12 cellular contexts compared by ENCODE assay signal in the genomic region with DNA sequence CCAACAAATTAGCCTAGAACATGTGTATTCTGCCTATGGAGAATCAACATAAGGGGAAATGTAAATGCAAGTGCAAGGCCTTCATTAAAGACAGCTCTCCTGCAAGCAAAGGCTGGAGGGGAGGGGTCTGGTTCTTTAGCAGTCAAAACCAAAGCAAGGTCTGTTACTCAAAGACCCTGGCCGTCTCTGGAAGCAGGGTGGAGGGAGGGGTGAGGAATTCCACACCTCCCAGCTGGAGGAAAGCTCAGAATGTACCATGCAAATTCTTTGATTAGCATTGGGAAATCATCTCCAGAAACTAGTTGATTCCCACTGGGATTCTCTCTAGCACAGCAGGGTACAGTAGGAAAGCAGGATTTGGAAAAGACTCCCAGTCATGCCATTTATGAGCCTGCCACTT.
DNase-seq lines count a peak whose midpoint lies in the region; ATAC-seq and TF ChIP-seq lines count a peak whose summit lies in the region.
"Had no signal": no experiment of that assay in that cellular context is flagged by ENCODE, and none has a peak within 500 bp of the region (broad histone marks: within the 10 kb centered on the region; RNA-seq: fewer than 3 reads in every experiment).

No MANE protein-coding gene starts in this region.

- POLR2A ChIA-PET in WTC11 (lab: Charles Lee), result no interaction called here
- POLR2A ChIA-PET in PC-3 (lab: Charles Lee; ENCODE audit: unreplicated experiment), result no interaction called here

- H3K4me1 Mint-ChIP-seq in GM23338, result peaks cover 31% of the 10 kb centered on the region
- peaks cover 38% of the 10 kb centered on the region for H3K4me1 Mint-ChIP-seq in WTC11
- H3K4me1 Mint-ChIP-seq in neural progenitor cell, result peaks cover 12% of the 10 kb centered on the region

- no peak overlapping the region for H3K4me2 ChIP-seq in GM23338
- H3K4me2 ChIP-seq in neural progenitor cell, result no peak overlapping the region
- no peak overlapping the region for H3K4me2 ChIP-seq in PC-3 (ENCODE audit: low read length)

- H3K9me3 ChIP-seq in neural progenitor cell (ENCODE audit: low read depth) (no peaks in the 10 kb centered on the region), PC-3 (ENCODE audit: low read length) (no peaks in the 10 kb centered on the region)
- H3K9me3 ChIP-seq: BLaER1 had no signal

- H3K9ac ChIP-seq in neural progenitor cell (no peak overlapping the region), PC-3 (ENCODE audit: low read length) (no peak overlapping the region)
- H3K9ac ChIP-seq: BLaER1 had no signal

- BruUV-seq in PC-3 (replicated peaks; lab: Mats Ljungman, UMichigan), result no TSS peak

- H3K27me3 ChIP-seq in GM23338 (ENCODE audit: insufficient read depth) (no peaks in the 10 kb centered on the region), neural progenitor cell (no peaks in the 10 kb centered on the region), PC-3 (ENCODE audit: low read length) (peaks cover 3% of the 10 kb centered on the region; the same call in 1 of the 2 replicates)
- H3K27me3 ChIP-seq: BLaER1 had no signal

- H4K20me1 ChIP-seq in GM23338 (replicated peaks; ENCODE audit: insufficient read depth) (no peaks in the 10 kb centered on the region; the same call in 1 of the 2 replicates), neural progenitor cell (ENCODE audit: low read depth) (no peaks in the 10 kb centered on the region), PC-3 (ENCODE audit: low read length) (no peaks in the 10 kb centered on the region)
- H4K20me1 ChIP-seq: BLaER1 had no signal

- H3K79me2 ChIP-seq in GM23338 (replicated peaks; ENCODE audit: insufficient read depth) (no peaks in the 10 kb centered on the region), neural progenitor cell (ENCODE audit: low read depth) (no peaks in the 10 kb centered on the region), PC-3 (ENCODE audit: low read length) (no peaks in the 10 kb centered on the region)

- intact Hi-C loops in PC-3 (cut with micrococcal nuclease), result no loop called here

- peaks cover 13% of the 10 kb centered on the region for H3K27me3 Mint-ChIP-seq in GM23338 (ENCODE audit: insufficient read depth, low read depth, poor library complexity)
- peaks cover 7% of the 10 kb centered on the region for H3K27me3 Mint-ChIP-seq in WTC11 (ENCODE audit: low read depth)
- peaks cover 15% of the 10 kb centered on the region for H3K27me3 Mint-ChIP-seq in neural progenitor cell (ENCODE audit: insufficient read depth, low read depth)

- ATAC-seq in GM23338 (peak; percentile 87), WTC11 (peak; percentile 90), HG02885 (IDR thresholded peaks at IDR 0.05; ENCODE audit: poor library complexity, unreplicated experiment) (no peak), PC-3 (no peak), HG03354 (IDR thresholded peaks at IDR 0.05; ENCODE audit: poor library complexity, severe bottlenecking, unreplicated experiment) (no peak)

- CTCF ChIA-PET in WTC11 (lab: Charles Lee) (interaction anchor here (2.5 kb wide), 1 partner anchor 78 kb away, joined by 8 read pairs; a partner anchor contains a TSS), PC-3 (lab: Charles Lee) (no interaction called here)

- H3K4me1 ChIP-seq in GM23338 (ENCODE audit: insufficient read depth), result peaks cover 8% of the 10 kb centered on the region
- H3K4me1 ChIP-seq in neural progenitor cell, result peaks cover 8% of the 10 kb centered on the region
- no peaks in the 10 kb centered on the region for H3K4me1 ChIP-seq in PC-3 (ENCODE audit: insufficient read depth, low read length)

- H2AFZ ChIP-seq in GM23338 (no peak overlapping the region), neural progenitor cell (replicated peaks) (no peak overlapping the region), PC-3 (ENCODE audit: low read length) (no peak overlapping the region)

- H3K27ac ChIP-seq in GM23338 (ENCODE audit: low read depth) (no peak overlapping the region), neural progenitor cell (no peak overlapping the region), PC-3 (ENCODE audit: low read length) (no peak overlapping the region)
- H3K27ac ChIP-seq: BLaER1 had no signal

- peak; percentile 65 for DNase-seq in GM23338 (ENCODE audit: low spot score)
- DNase-seq in WTC11 (ENCODE audit: low spot score), result peak; percentile 43
- DNase-seq in iPS DF 19.7 (ENCODE audit: low read depth, low spot score), result peak; percentile 35
- DNase-seq in neural progenitor cell (ENCODE audit: low spot score), result no peak
- no peak for DNase-seq in NOMO-1 treated with DMSO at 0.1 percent for 48 hours (lab: John Stamatoyannopoulos, UW; ENCODE audit: unreplicated experiment)
- no peak for DNase-seq in PC-3
- DNase-seq: 8988T, AML-193, DMS53 had no signal

- H3K36me3 ChIP-seq in GM23338 (ENCODE audit: insufficient read depth), result no peaks in the 10 kb centered on the region
- H3K36me3 ChIP-seq in neural progenitor cell, result no peaks in the 10 kb centered on the region
- no peaks in the 10 kb centered on the region for H3K36me3 ChIP-seq in PC-3 (ENCODE audit: low read depth, low read length)
- H3K36me3 ChIP-seq: BLaER1 had no signal

- H3K9me3 Mint-ChIP-seq in GM23338 (no peaks in the 10 kb centered on the region), WTC11 (peaks cover 8% of the 10 kb centered on the region; the same call in 1 of the 2 replicates), neural progenitor cell (no peaks in the 10 kb centered on the region)

- H3K9me2 ChIP-seq in GM23338 (ENCODE audit: insufficient read depth) (peaks cover 24% of the 10 kb centered on the region), PC-3 (replicated peaks; ENCODE audit: low read length) (no peaks in the 10 kb centered on the region)

- H3K4me3 ChIP-seq in GM23338, result no peak overlapping the region
- no peak overlapping the region for H3K4me3 ChIP-seq in neural progenitor cell
- no peak overlapping the region for H3K4me3 ChIP-seq in PC-3 (ENCODE audit: low read length)
- H3K4me3 ChIP-seq: BLaER1 had no signal

- no peak overlapping the region for H3K4me3 Mint-ChIP-seq in GM23338
- 0 out of 2 replicates have a peak overlapping the region, but pooled peaks have one; percentile 8 for H3K4me3 Mint-ChIP-seq in WTC11
- no peak overlapping the region for H3K4me3 Mint-ChIP-seq in neural progenitor cell

- H3K27ac Mint-ChIP-seq in GM23338 (peak overlapping the region; percentile 29; the same call in 1 of the 2 replicates), WTC11 (peak overlapping the region; percentile 79; the same call in 1 of the 2 replicates), neural progenitor cell (peak overlapping the region; percentile 80)

- TF ChIP-seq CTCF in GM23338 (conservative IDR thresholded peaks at IDR 0.05; ENCODE audit: low read depth in 2 of 2) (no peak), WTC11 (IDR thresholded peaks at IDR 0.05) (no peak), neural progenitor cell (IDR thresholded peaks at IDR 0.05) (no peak), PC-3 (conservative IDR thresholded peaks at IDR 0.05; ENCODE audit: low read depth, low read length) (no peak)

- H3F3A ChIP-seq in GM23338 (replicated peaks; ENCODE audit: low read depth) (no peaks in the 10 kb centered on the region), neural progenitor cell (ENCODE audit: low read depth) (no peaks in the 10 kb centered on the region), PC-3 (ENCODE audit: low read length, unreplicated experiment) (no peaks in the 10 kb centered on the region)

- H3K36me3 Mint-ChIP-seq in GM23338 (ENCODE audit: low read depth) (0 out of 3 replicates have a peak, but pooled peaks cover 3% of the 10 kb centered on the region), WTC11 (no peaks in the 10 kb centered on the region; the same call in 1 of the 2 replicates), neural progenitor cell (no peaks in the 10 kb centered on the region)

TF ChIP-seq in WTC11, 78 proteins besides CTCF, POLR2A, EP300 and RAD21:
- TF ChIP-seq ELF4 (CRISPR knock-in tag; IDR thresholded peaks at IDR 0.05; ENCODE audit: low read depth), result no peak
- TF ChIP-seq, protein P1, sequence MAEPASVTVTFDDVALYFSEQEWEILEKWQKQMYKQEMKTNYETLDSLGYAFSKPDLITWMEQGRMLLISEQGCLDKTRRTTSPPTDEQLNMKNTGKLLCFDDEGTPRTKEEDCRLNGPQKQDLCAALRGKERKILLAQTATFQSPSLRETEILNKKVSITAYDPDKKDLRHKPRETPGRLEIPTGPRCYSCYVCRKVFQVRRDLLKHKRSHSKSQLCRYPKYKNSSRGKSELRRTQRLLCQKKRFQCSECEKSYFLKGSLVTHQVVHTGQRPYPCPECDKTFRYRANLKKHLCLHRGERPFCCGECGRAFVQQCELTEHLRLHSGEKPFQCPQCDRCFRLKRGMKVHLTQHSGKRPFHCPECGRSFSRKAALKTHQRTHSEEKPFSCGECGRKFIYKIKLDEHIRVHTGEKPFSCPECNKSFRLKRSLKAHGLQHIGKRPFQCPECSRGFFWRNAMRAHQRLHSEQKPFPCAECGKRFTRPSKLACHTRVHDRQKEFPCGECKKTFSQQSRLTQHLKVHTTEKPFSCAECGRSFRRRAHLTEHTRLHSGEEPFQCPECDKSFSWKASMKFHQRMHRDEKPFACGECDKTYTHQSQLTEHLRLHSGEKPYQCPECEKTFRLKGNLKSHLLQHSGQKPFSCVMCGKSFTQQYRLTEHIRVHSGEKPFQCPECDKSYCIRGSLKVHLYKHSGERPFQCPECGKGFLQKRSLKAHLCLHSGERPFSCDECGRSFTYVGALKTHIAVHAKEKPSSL (CRISPR knock-in tag; conservative IDR thresholded peaks at IDR 0.05), result no peak
- no peak for TF ChIP-seq ZNF263 (CRISPR knock-in tag; IDR thresholded peaks at IDR 0.05; ENCODE audit: low read depth)

Comparison
In these comparisons a context has a peak if more than half of its experiments do, and no peak if none do; other contexts are left out.
1. ATAC-seq: peak in GM23338 (single experiment) and WTC11 (single experiment); none in HG02885 (single experiment), PC-3 (single experiment) and HG03354 (single experiment).
2. DNase-seq: peak in GM23338 (single experiment), WTC11 (single experiment) and iPS DF 19.7 (single experiment); none in neural progenitor cell (single experiment), NOMO-1 treated with DMSO at 0.1 percent for 48 hours (single experiment) and PC-3 (single experiment).
3. H3K27ac Mint-ChIP-seq: peak in every context shown above with its lines; median percentile 80 in neural progenitor cell; 79 in WTC11; 29 in GM23338.